17 cellular contexts compared by ENCODE assay signal in the genomic region with DNA sequence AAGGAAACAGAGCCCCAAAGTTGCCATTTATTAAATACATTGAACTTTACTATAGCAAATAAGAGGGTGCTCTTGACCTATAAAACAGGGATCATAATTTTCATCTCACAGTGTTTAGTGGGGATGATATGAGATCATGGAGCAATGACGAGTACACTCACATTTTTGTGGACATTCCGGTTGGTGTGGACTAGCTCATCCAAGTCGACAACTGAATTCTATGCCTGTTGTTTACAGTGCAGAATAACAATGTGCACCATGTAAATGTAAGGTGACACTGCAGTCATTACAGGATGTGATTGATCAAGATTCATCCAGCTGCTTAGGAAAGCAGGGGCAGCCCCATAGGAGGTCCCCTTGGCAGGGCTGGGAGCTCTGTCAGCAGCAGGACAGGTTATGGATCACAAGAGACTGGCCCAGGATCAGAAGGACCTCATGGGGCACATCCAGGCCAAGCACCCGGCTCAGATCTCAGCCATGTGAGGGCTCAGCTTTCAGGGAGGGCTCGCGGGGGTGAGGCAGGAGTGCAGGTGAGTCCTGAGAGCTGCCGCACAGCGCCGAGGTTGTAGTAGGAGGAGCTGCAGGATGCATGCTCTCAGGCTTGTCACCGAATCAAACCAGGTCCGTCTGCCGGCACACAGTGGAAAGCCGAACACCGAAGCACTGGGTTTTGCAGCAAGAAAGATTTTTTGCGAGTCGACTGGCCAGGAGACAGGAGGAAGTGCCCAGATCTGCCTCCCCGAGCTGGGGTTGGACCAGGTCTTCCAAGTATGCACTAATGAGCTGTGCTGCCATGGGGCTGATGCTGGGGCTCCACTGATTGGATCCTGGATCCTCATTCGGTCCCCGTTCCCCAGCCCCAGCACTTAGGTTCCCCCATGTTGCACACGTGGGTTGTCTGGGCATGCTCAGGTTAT. TPM values are rescaled to one million over a fixed set of nuclear protein-coding genes. Genes with fewer than 3 reads are reported as not detected.
DNase-seq lines count a peak whose midpoint lies in the region; ATAC-seq, FAIRE-seq and TF ChIP-seq lines count a peak whose summit lies in the region.
"Had no signal": no experiment of that assay in that cellular context is flagged by ENCODE, and none has a peak within 500 bp of the region (broad histone marks: within the 10 kb centered on the region; RNA-seq: fewer than 3 reads in every experiment).

No MANE protein-coding gene starts in this region.

- WGBS in A549 (ENCODE audit: missing lambda C conversion rate), result 18% methylated on average over 14 of the region's 20 CpGs
- no CpG with 5 or more reads among the region's 20 CpGs for WGBS in mesendoderm (ENCODE audit: extremely low coverage, insufficient coverage, low lambda C conversion rate)

- H3K23ac ChIP-seq in mesendoderm (ENCODE audit: low read length), result peak overlapping the region; percentile 24

- no peak overlapping the region for H4K5ac ChIP-seq in mesendoderm (ENCODE audit: low read length)

- H2AK5ac ChIP-seq in mesendoderm (ENCODE audit: low read length), result no peak overlapping the region

- no peak overlapping the region for H3K4ac ChIP-seq in mesendoderm (ENCODE audit: low read depth, low read length)

- H2BK15ac ChIP-seq in mesendoderm (replicated peaks; ENCODE audit: low read depth), result no peak overlapping the region

- TF ChIP-seq EP300 in A549 (IDR thresholded peaks at IDR 0.05), result no peak

- TF ChIP-seq CTCF in A549 (IDR thresholded peaks at IDR 0.05) (no peak), C4-2B (conservative IDR thresholded peaks at IDR 0.05) (no peak), upper lobe of right lung (IDR thresholded peaks at IDR 0.05) (no peak)

- no peak for TF ChIP-seq RAD21 in A549 (conservative IDR thresholded peaks at IDR 0.05 in 1 of 2, IDR thresholded peaks at IDR 0.05 in 1 of 2)

- H4K8ac ChIP-seq in mesendoderm (ENCODE audit: low read depth, low read length), result no peak overlapping the region

- POLR2A ChIA-PET in A549 (lab: Yijun Ruan, JAX), result no interaction called here

- H2BK120ac ChIP-seq in mesendoderm (ENCODE audit: low read depth, low read length), result no peak overlapping the region

- H3K4me3 ChIP-seq in A549, result no peak overlapping the region
- no peak overlapping the region for H3K4me3 ChIP-seq in mesendoderm (ENCODE audit: low read length)
- H3K4me3 ChIP-seq in upper lobe of right lung, result no peak overlapping the region
- H3K4me3 ChIP-seq: BLaER1, K562, PC-9 had no signal

- H3K9me3 ChIP-seq in A549 (no peaks in the 10 kb centered on the region), upper lobe of right lung (no peaks in the 10 kb centered on the region)
- H3K9me3 ChIP-seq: BLaER1, SK-N-SH had no signal

- no peak overlapping the region for H2BK5ac ChIP-seq in mesendoderm (ENCODE audit: low read length)

- H3K36me3 ChIP-seq in mesendoderm (ENCODE audit: control insufficient read depth, insufficient read depth, low read length) (no peaks in the 10 kb centered on the region), upper lobe of right lung (no peaks in the 10 kb centered on the region)
- H3K36me3 ChIP-seq: BLaER1 had no signal

- H3K18ac ChIP-seq in mesendoderm (ENCODE audit: low read length), result no peak overlapping the region

- H3K9ac ChIP-seq in mesendoderm (ENCODE audit: low read length), result no peak overlapping the region
- H3K9ac ChIP-seq: BLaER1, SK-N-SH had no signal

- H3K4me1 ChIP-seq in A549, result no peaks in the 10 kb centered on the region
- H3K4me1 ChIP-seq in mesendoderm (ENCODE audit: control insufficient read depth, low read depth, low read length), result no peaks in the 10 kb centered on the region
- no peaks in the 10 kb centered on the region for H3K4me1 ChIP-seq in upper lobe of right lung

- H3K79me2 ChIP-seq in mesendoderm (ENCODE audit: control insufficient read depth, insufficient read depth, low read length), result no peaks in the 10 kb centered on the region

- H3K27me3 ChIP-seq in mesendoderm (ENCODE audit: insufficient read depth, low read length, poor library complexity) (no peaks in the 10 kb centered on the region), upper lobe of right lung (peaks cover 21% of the 10 kb centered on the region)
- H3K27me3 ChIP-seq: BLaER1 had no signal

- peak; percentile 28 to 37; a peak in 3 of 6 replicates for ATAC-seq in A549
- no peak for ATAC-seq in upper lobe of right lung
- ATAC-seq: K562 had no signal

- no peak for TF ChIP-seq POLR2A in A549 (IDR thresholded peaks at IDR 0.05; ENCODE audit: low read length)

- H3K56ac ChIP-seq in mesendoderm (ENCODE audit: low read length), result no peak overlapping the region

- H3K4me2 ChIP-seq in A549 (no peak overlapping the region), mesendoderm (ENCODE audit: low read length) (no peak overlapping the region)
- H3K4me2 ChIP-seq: BLaER1, PC-9, SK-N-SH had no signal

- no peak overlapping the region for H3K27ac ChIP-seq in A549
- peak overlapping the region; percentile 66 for H3K27ac ChIP-seq in C4-2B
- H3K27ac ChIP-seq in mesendoderm (ENCODE audit: low read depth, low read length), result no peak overlapping the region
- H3K27ac ChIP-seq in upper lobe of right lung, result no peak overlapping the region
- H3K27ac ChIP-seq: BLaER1, PC-9 had no signal

- DNase-seq in A549 (ENCODE audit: low read depth in 1 of 2, low spot score in 1 of 2) (no peak), NCI-H69 (lab: John Stamatoyannopoulos, UW) (peak; percentile 11), mesendoderm (no peak), NCI-H510A treated with DMSO at 0.1 percent for 48 hours (lab: John Stamatoyannopoulos, UW) (no peak), NCI-H524 treated with DMSO at 0.1 percent for 48 hours (lab: John Stamatoyannopoulos, UW) (no peak), upper lobe of right lung (no peak)
- DNase-seq: DMS 273 treated with DMSO at 0.1 percent for 48 hours, EL, NCI-H1436 treated with DMSO at 0.1 percent for 48 hours, NCI-H2171, NCI-H510A, PC-9, SK-N-SH, T-helper 1 cell had no signal

- intact Hi-C loops in upper lobe of right lung (cut with DNase I), result no loop called here

- no peak for FAIRE-seq in A549 (lab: Jason Lieb, UNC)
- FAIRE-seq: K562 had no signal

- H3K79me1 ChIP-seq in mesendoderm (ENCODE audit: low read length), result no peaks in the 10 kb centered on the region

- CTCF ChIA-PET in A549 (lab: Yijun Ruan, JAX), result interaction anchor here (1.2 to 4.1 kb wide), 3 partner anchors 8 to 268 kb away, joined by 4 to 21 read pairs (median 4); no protein-coding TSS in a partner anchor

TF ChIP-seq in A549, 52 proteins besides CTCF, POLR2A, EP300 and RAD21:
- TF ChIP-seq POLR2AphosphoS2 (conservative IDR thresholded peaks at IDR 0.05; ENCODE audit: low read length), result no peak
- TF ChIP-seq, protein P1, sequence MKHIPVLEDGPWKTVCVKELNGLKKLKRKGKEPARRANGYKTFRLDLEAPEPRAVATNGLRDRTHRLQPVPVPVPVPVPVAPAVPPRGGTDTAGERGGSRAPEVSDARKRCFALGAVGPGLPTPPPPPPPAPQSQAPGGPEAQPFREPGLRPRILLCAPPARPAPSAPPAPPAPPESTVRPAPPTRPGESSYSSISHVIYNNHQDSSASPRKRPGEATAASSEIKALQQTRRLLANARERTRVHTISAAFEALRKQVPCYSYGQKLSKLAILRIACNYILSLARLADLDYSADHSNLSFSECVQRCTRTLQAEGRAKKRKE (CRISPR knock-in tag; IDR thresholded peaks at IDR 0.05; ENCODE audit: low read depth), result no peak
- TF ChIP-seq RARB (CRISPR knock-in tag; IDR thresholded peaks at IDR 0.05), result no peak
- TF ChIP-seq GATA3 (IDR thresholded peaks at IDR 0.05; ENCODE audit: borderline replicate concordance), result no peak
- TF ChIP-seq HDAC2 (IDR thresholded peaks at IDR 0.05), result no peak
- TF ChIP-seq HOXB13 (CRISPR knock-in tag; IDR thresholded peaks at IDR 0.05; ENCODE audit: low read depth), result no peak
- TF ChIP-seq, protein P2, sequence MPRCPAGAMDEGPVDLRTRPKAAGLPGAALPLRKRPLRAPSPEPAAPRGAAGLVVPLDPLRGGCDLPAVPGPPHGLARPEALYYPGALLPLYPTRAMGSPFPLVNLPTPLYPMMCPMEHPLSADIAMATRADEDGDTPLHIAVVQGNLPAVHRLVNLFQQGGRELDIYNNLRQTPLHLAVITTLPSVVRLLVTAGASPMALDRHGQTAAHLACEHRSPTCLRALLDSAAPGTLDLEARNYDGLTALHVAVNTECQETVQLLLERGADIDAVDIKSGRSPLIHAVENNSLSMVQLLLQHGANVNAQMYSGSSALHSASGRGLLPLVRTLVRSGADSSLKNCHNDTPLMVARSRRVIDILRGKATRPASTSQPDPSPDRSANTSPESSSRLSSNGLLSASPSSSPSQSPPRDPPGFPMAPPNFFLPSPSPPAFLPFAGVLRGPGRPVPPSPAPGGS (IDR thresholded peaks at IDR 0.05), result no peak
- no peak for TF ChIP-seq TFCP2L1 (CRISPR knock-in tag; IDR thresholded peaks at IDR 0.05)
- TF ChIP-seq HOXA7 (CRISPR knock-in tag; IDR thresholded peaks at IDR 0.05), result no peak
- TF ChIP-seq, protein P3, sequence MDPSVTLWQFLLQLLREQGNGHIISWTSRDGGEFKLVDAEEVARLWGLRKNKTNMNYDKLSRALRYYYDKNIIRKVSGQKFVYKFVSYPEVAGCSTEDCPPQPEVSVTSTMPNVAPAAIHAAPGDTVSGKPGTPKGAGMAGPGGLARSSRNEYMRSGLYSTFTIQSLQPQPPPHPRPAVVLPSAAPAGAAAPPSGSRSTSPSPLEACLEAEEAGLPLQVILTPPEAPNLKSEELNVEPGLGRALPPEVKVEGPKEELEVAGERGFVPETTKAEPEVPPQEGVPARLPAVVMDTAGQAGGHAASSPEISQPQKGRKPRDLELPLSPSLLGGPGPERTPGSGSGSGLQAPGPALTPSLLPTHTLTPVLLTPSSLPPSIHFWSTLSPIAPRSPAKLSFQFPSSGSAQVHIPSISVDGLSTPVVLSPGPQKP (IDR thresholded peaks at IDR 0.05; ENCODE audit: low read depth, low read length), result no peak
- no peak for TF ChIP-seq ZFP36 (IDR thresholded peaks at IDR 0.05; ENCODE audit: borderline replicate concordance, partially characterized antibody)

RNA-seq across cellular contexts. Expression of a gene that starts 28.2 kb away (rescaled TPM):
- polyA plus RNA-seq in A549 (2011; rRNA removed), result 124 and 127 TPM in 2 replicates
- polyA plus RNA-seq in A549 (2012; cell fraction: cytosol; rRNA removed), result 158 and 167 TPM in 2 replicates
- polyA plus RNA-seq in A549 (2012; cell fraction: nucleus; rRNA removed), result 84.2 and 85.1 TPM in 2 replicates
- polyA plus RNA-seq in A549 (2017; fragmentation: RNase III; extraction: RNeasy Plus Mini Kit Qiagen cat#74134 plus additional on column Dnase treatment), result 111 to 120 TPM (median 114 TPM) in 3 replicates
- 50.1 and 55.3 TPM in 2 replicates for polyA minus RNA-seq in A549 (2011; rRNA and poly(A)+ RNA removed)
- polyA plus RNA-seq in mesendoderm (2013, experiment 1 of 2), result 90.2 TPM
- 88.1 TPM for polyA plus RNA-seq in mesendoderm (2013, experiment 2 of 2)
- total RNA-seq in upper lobe of right lung, result 29.4 TPM

RNA-seq across cellular contexts. Expression of a gene that starts 29.8 kb away (rescaled TPM):
- polyA plus RNA-seq in A549 (2011; rRNA removed), result 38.1 and 76.0 TPM in 2 replicates
- polyA plus RNA-seq in A549 (2012; cell fraction: cytosol; rRNA removed), result 207 and 355 TPM in 2 replicates
- polyA plus RNA-seq in A549 (2012; cell fraction: nucleus; rRNA removed), result 106 and 113 TPM in 2 replicates
- polyA plus RNA-seq in A549 (2017; fragmentation: RNase III; extraction: RNeasy Plus Mini Kit Qiagen cat#74134 plus additional on column Dnase treatment), result 192 to 201 TPM (median 196 TPM) in 3 replicates
- 18.3 and 28.8 TPM in 2 replicates for polyA minus RNA-seq in A549 (2011; rRNA and poly(A)+ RNA removed)
- polyA plus RNA-seq in mesendoderm (2013, experiment 1 of 2), result 176 TPM
- polyA plus RNA-seq in mesendoderm (2013, experiment 2 of 2), result 172 TPM
- 23.5 TPM for total RNA-seq in upper lobe of right lung
